ENCODE assay signal across 35 cellular contexts in genomic region chr2:176662771-176663170, GRCh38.
DNase-seq lines count a peak whose midpoint lies in the region; ATAC-seq and TF ChIP-seq lines count a peak whose summit lies in the region.
"Had no signal": no experiment of that assay in that cellular context is flagged by ENCODE, and none has a peak within 500 bp of the region (broad histone marks: within the 10 kb centered on the region; RNA-seq: fewer than 3 reads in every experiment).

No MANE protein-coding gene starts in this region.

- intact Hi-C loops in A673 (cut with micrococcal nuclease; ENCODE audit: unreplicated experiment) (no loop called here), PC-9 (cut with micrococcal nuclease; ENCODE audit: unreplicated experiment) (no loop called here)

- H3K27ac ChIP-seq in A673 (ENCODE audit: low read depth, low read length, poor library complexity, severe bottlenecking): peak overlapping the region; percentile 80
- H3K27ac ChIP-seq in PC-9: no peak overlapping the region
- H3K27ac ChIP-seq in suprapubic skin: no peak overlapping the region
- H3K27ac ChIP-seq: 22Rv1; A549; BLaER1; BLaER1 treated with 17β-estradiol and CSF1 and Interleukin-3, amounts not matched to agents 10 nM and 100 nM; C4-2B had no signal

- POLR2A ChIA-PET in A673 (lab: Charles Lee; ENCODE audit: low non-redundant PET): no interaction called here
- POLR2A ChIA-PET in PC-9 (lab: Charles Lee; ENCODE audit: unreplicated experiment): interaction anchor here (0.5 kb wide), 1 partner anchor 300 kb away, joined by 15 read pairs; no protein-coding TSS in a partner anchor

- 94% methylated on average over 2 of the region's 2 CpGs for WGBS in suprapubic skin

- H3K36me3 ChIP-seq in A673 (ENCODE audit: insufficient read depth, low read length, poor library complexity, severe bottlenecking): peaks cover 12% of the 10 kb centered on the region
- no peaks in the 10 kb centered on the region for H3K36me3 ChIP-seq in PC-9 (ENCODE audit: low read depth)
- no peaks in the 10 kb centered on the region for H3K36me3 ChIP-seq in suprapubic skin
- H3K36me3 ChIP-seq: BE2C; BLaER1; BLaER1 treated with 17β-estradiol and CSF1 and Interleukin-3, amounts not matched to agents 10 nM and 100 nM had no signal

- H3K4me1 Mint-ChIP-seq in nephron: peaks cover 36% of the 10 kb centered on the region
- H3K4me1 Mint-ChIP-seq in activated T-cell treated with anti-CD3 and anti-CD28 coated beads, Interleukin-2, amount 50 U/mL, for 4 hours (ENCODE audit: low read depth): no peaks in the 10 kb centered on the region
- H3K4me1 Mint-ChIP-seq: B cell; CD14-positive monocyte; CD4-positive, alpha-beta memory T cell; CD4-positive, CD25-positive, alpha-beta regulatory T cell; CD8-positive, alpha-beta memory T cell had no signal

- no peaks in the 10 kb centered on the region for H3K79me2 ChIP-seq in PC-9 (ENCODE audit: low read depth)

- TF ChIP-seq CTCF in A673 (conservative IDR thresholded peaks at IDR 0.05; ENCODE audit: low read depth, low read length) (no peak), PC-9 (conservative IDR thresholded peaks at IDR 0.05) (no peak), nephron (IDR thresholded peaks at IDR 0.05; ENCODE audit: unreplicated experiment in 3 of 3) (no peak), suprapubic skin (IDR thresholded peaks at IDR 0.05) (no peak)

- TF ChIP-seq EP300 in suprapubic skin (IDR thresholded peaks at IDR 0.05): no peak

- H3K4me1 ChIP-seq in A673 (ENCODE audit: insufficient read depth, low read length, poor library complexity, severe bottlenecking) (peaks cover 75% of the 10 kb centered on the region), PC-9 (replicated peaks; ENCODE audit: insufficient read depth) (0 out of 2 replicates have a peak, but pooled peaks cover 7% of the 10 kb centered on the region), suprapubic skin (no peaks in the 10 kb centered on the region)
- H3K4me1 ChIP-seq: A549; BE2C; BLaER1; BLaER1 treated with 17β-estradiol and CSF1 and Interleukin-3, amounts not matched to agents 10 nM and 100 nM; Caco-2 had no signal

- H3F3A ChIP-seq in PC-9 (ENCODE audit: insufficient read depth, low read depth): no peaks in the 10 kb centered on the region

- no peaks in the 10 kb centered on the region for H3K9me2 ChIP-seq in PC-9 (ENCODE audit: insufficient read depth)

- H2AFZ ChIP-seq in PC-9: peak overlapping the region; percentile 3; the same call in 1 of the 2 replicates

- peak overlapping the region; percentile 67 to 89 (median 68) for H3K27ac Mint-ChIP-seq in nephron
- H3K27ac Mint-ChIP-seq: B cell; CD14-positive monocyte; CD4-positive, alpha-beta memory T cell; CD4-positive, alpha-beta T cell; CD4-positive, CD25-positive, alpha-beta regulatory T cell; CD8-positive, alpha-beta memory T cell; CD8-positive, alpha-beta T cell had no signal

- H3K9me3 ChIP-seq in A673 (ENCODE audit: low read depth, low read length, poor library complexity, severe bottlenecking) (no peaks in the 10 kb centered on the region), PC-9 (ENCODE audit: insufficient read depth, low read depth) (no peaks in the 10 kb centered on the region), suprapubic skin (no peaks in the 10 kb centered on the region)
- H3K9me3 ChIP-seq: A549; BE2C; BLaER1; BLaER1 treated with 17β-estradiol and CSF1 and Interleukin-3, amounts not matched to agents 10 nM and 100 nM; Caco-2 had no signal

- no peaks in the 10 kb centered on the region for H4K20me1 ChIP-seq in PC-9 (ENCODE audit: insufficient read depth)
- H4K20me1 ChIP-seq: BLaER1; BLaER1 treated with 17β-estradiol and CSF1 and Interleukin-3, amounts not matched to agents 10 nM and 100 nM had no signal

- TF ChIP-seq POLR2A in suprapubic skin (IDR thresholded peaks at IDR 0.05): no peak

- CTCF ChIA-PET in A673 (lab: Charles Lee): no interaction called here
- CTCF ChIA-PET in PC-9 (lab: Charles Lee): no interaction called here

- H3K4me3 ChIP-seq in A673 (ENCODE audit: low read depth, low read length, poor library complexity, severe bottlenecking) (no peak overlapping the region), PC-9 (no peak overlapping the region), suprapubic skin (no peak overlapping the region)
- H3K4me3 ChIP-seq: A549; BLaER1; BLaER1 treated with 17β-estradiol and CSF1 and Interleukin-3, amounts not matched to agents 10 nM and 100 nM had no signal

- no TSS peak for BruUV-seq in A673 (replicated peaks; lab: Mats Ljungman, UMichigan)
- BruUV-seq in PC-9 (replicated peaks; lab: Mats Ljungman, UMichigan): no TSS peak

- DNase-seq in A673 (ENCODE audit: low spot score): no peak
- DNase-seq in PC-9: no peak
- DNase-seq in left kidney (ENCODE audit: low read depth, low spot score): peak; percentile 47
- DNase-seq in suprapubic skin (ENCODE audit: low spot score in 2 of 2): no peak
- no peak for DNase-seq in activated T-cell treated with anti-CD3 and anti-CD28 coated beads, Interleukin-2, amount 50 U/mL, for 4 hours
- DNase-seq: 8988T; ACHN; AML-193; BE2C; C1 segment of cervical spinal cord; Caco-2; Calu3; CD4-positive, alpha-beta memory T cell; CD4-positive, alpha-beta T cell; CD4-positive, CD25-positive, alpha-beta regulatory T cell; CD8-positive, alpha-beta memory T cell; CD8-positive, alpha-beta T cell; COR-L47; DMS 273 treated with DMSO at 0.1 percent for 48 hours; DMS153; DMS53; DMS79; DMS79 treated with DMSO at 0.1 percent for 48 hours; DND-41; EL had no signal

- ATAC-seq in GM21381 (IDR thresholded peaks at IDR 0.05; ENCODE audit: unreplicated experiment) (no peak), HG03521 (IDR thresholded peaks at IDR 0.05; ENCODE audit: unreplicated experiment) (no peak)
- ATAC-seq in activated T-cell treated with anti-CD3 and anti-CD28 coated beads, Interleukin-2, amount 50 U/mL, for 4 hours: no peak
- ATAC-seq: A549; CD8-positive, alpha-beta T cell had no signal

- H3K4me3 Mint-ChIP-seq in nephron: no peak overlapping the region
- H3K4me3 Mint-ChIP-seq in activated T-cell treated with anti-CD3 and anti-CD28 coated beads, Interleukin-2, amount 50 U/mL, for 4 hours: no peak overlapping the region
- H3K4me3 Mint-ChIP-seq: B cell; CD14-positive monocyte; CD4-positive, alpha-beta memory T cell; CD4-positive, alpha-beta T cell; CD8-positive, alpha-beta memory T cell; CD8-positive, alpha-beta T cell had no signal

- H3K27me3 Mint-ChIP-seq in nephron (ENCODE audit: low read depth): peaks cover 3% of the 10 kb centered on the region
- peaks cover 35% of the 10 kb centered on the region for H3K27me3 Mint-ChIP-seq in activated T-cell treated with anti-CD3 and anti-CD28 coated beads, Interleukin-2, amount 50 U/mL, for 4 hours (ENCODE audit: low read depth)

- no peak overlapping the region for H3K4me2 ChIP-seq in PC-9
- H3K4me2 ChIP-seq: A549; BLaER1; BLaER1 treated with 17β-estradiol and CSF1 and Interleukin-3, amounts not matched to agents 10 nM and 100 nM had no signal

- H3K9me3 Mint-ChIP-seq in nephron: no peaks in the 10 kb centered on the region
- no peaks in the 10 kb centered on the region for H3K9me3 Mint-ChIP-seq in activated T-cell treated with anti-CD3 and anti-CD28 coated beads, Interleukin-2, amount 50 U/mL, for 4 hours
- H3K9me3 Mint-ChIP-seq: CD14-positive monocyte; CD4-positive, alpha-beta T cell; CD8-positive, alpha-beta memory T cell; CD8-positive, alpha-beta T cell had no signal

- no peaks in the 10 kb centered on the region for H3K36me3 Mint-ChIP-seq in nephron (ENCODE audit: low read depth)
- no peaks in the 10 kb centered on the region for H3K36me3 Mint-ChIP-seq in activated T-cell treated with anti-CD3 and anti-CD28 coated beads, Interleukin-2, amount 50 U/mL, for 4 hours (ENCODE audit: insufficient read depth)
- H3K36me3 Mint-ChIP-seq: CD14-positive monocyte; CD4-positive, alpha-beta memory T cell; CD4-positive, CD25-positive, alpha-beta regulatory T cell; CD8-positive, alpha-beta memory T cell; CD8-positive, alpha-beta T cell had no signal

- H3K27me3 ChIP-seq in A673 (replicated peaks; ENCODE audit: insufficient read depth, low read depth, low read length, poor library complexity): no peaks in the 10 kb centered on the region
- no peaks in the 10 kb centered on the region for H3K27me3 ChIP-seq in PC-9 (ENCODE audit: insufficient read depth, low read depth)
- H3K27me3 ChIP-seq in suprapubic skin: peaks cover 8% of the 10 kb centered on the region
- H3K27me3 ChIP-seq: BE2C; BLaER1; BLaER1 treated with 17β-estradiol and CSF1 and Interleukin-3, amounts not matched to agents 10 nM and 100 nM had no signal
